In genomic region chr3:124318014-124318413, GRCh38 we compare ENCODE assay signal across 16 cellular contexts.
"Had no signal": no experiment of that assay in that cellular context is flagged by ENCODE, and none has a peak within 500 bp of the region (broad histone marks: within the 10 kb centered on the region; RNA-seq: fewer than 3 reads in every experiment).

No MANE protein-coding gene starts in this region.

- H3K9me3 ChIP-seq: heart left ventricle, left lung, testis had no signal

- H3K4me3 ChIP-seq: cardiac muscle cell, coronary artery, heart left ventricle, left lung, testis had no signal

- H3K36me3 ChIP-seq: cardiac muscle cell, heart left ventricle, left lung had no signal

- ATAC-seq: heart left ventricle; left lung; stimulated activated naive CD8-positive, alpha-beta T cell treated with anti-CD3 and anti-CD28 coated beads, Interleukin-15, Interleukin-2, amounts not matched to agents 100 U/mL and 50 U/mL, for 24 hours had no signal

- H3K4me3 Mint-ChIP-seq: activated T-helper 1 cell treated with anti-CD3 and anti-CD28 coated beads, Interleukin-12 subunit alpha, Interleukin-12 subunit beta, Interleukin-2, Interleukin-4 antibody, amounts not matched to agents 30 ng/mL and 10 ng/mL and 1 ng/mL, durations not matched to agents 14 hours and 24 hours and 36 hours; memory B cell; nephron had no signal

- H3K27ac Mint-ChIP-seq: activated T-helper 1 cell treated with anti-CD3 and anti-CD28 coated beads, Interleukin-12 subunit alpha, Interleukin-12 subunit beta, Interleukin-2, Interleukin-4 antibody, amounts not matched to agents 30 ng/mL and 10 ng/mL and 1 ng/mL, durations not matched to agents 14 hours and 24 hours and 36 hours; memory B cell had no signal

- H3K27me3 ChIP-seq: cardiac muscle cell, heart left ventricle, left lung, testis had no signal

- H3K27ac ChIP-seq: cardiac muscle cell, heart left ventricle, left lung, testis had no signal

- DNase-seq: activated CD4-positive, alpha-beta T cell treated with anti-CD3 and anti-CD28 coated beads for 4 hours; activated naive CD4-positive, alpha-beta T cell; effector CD4-positive, alpha-beta T cell; foreskin melanocyte; heart left ventricle; islet precursor cell; left lung; stimulated activated CD4-positive, alpha-beta T cell treated with anti-CD3 and anti-CD28 coated beads, Interleukin-4, amount 100 ng/mL, for 1 hour; stimulated activated CD8-positive, alpha-beta memory T cell treated with anti-CD3 and anti-CD28 coated beads, Interleukin-4, amount 100 ng/mL, for 48 hours; stimulated activated naive CD8-positive, alpha-beta T cell treated with anti-CD3 and anti-CD28 coated beads, Interleukin-15, Interleukin-2, amounts not matched to agents 100 U/mL and 50 U/mL, for 24 hours; testis had no signal

- H3K9me3 Mint-ChIP-seq: activated T-helper 1 cell treated with anti-CD3 and anti-CD28 coated beads, Interleukin-12 subunit alpha, Interleukin-12 subunit beta, Interleukin-2, Interleukin-4 antibody, amounts not matched to agents 30 ng/mL and 10 ng/mL and 1 ng/mL, durations not matched to agents 14 hours and 24 hours and 36 hours; memory B cell; nephron had no signal

- H3K36me3 Mint-ChIP-seq: memory B cell had no signal
